In genomic region chr5:75236322-75237316, GRCh38 we compare ENCODE assay signal across 8 cellular contexts. TPM values are rescaled to one million over a fixed set of nuclear protein-coding genes. Genes with fewer than 3 reads are reported as not detected.
DNase-seq lines count a peak whose midpoint lies in the region; ATAC-seq, FAIRE-seq and TF ChIP-seq lines count a peak whose summit lies in the region.

TSS of gene ANKRD31 (minus strand) at chr5:75236878. CDS start at chr5:75236686, 192 bp downstream.

- H3K27ac ChIP-seq in C4-2B, result peak within 1 kb of the TSS; percentile 70

- DNase-seq in GM19239 (ENCODE audit: insufficient read length, low spot score) (peak; percentile 88), NCI-H526 treated with DMSO at 0.1 percent for 48 hours (lab: John Stamatoyannopoulos, UW) (peak; percentile 13), dermis microvascular lymphatic vessel endothelial cell (ENCODE audit: low read depth in 2 of 2) (peak; percentile 38 to 72), lower leg skin (ENCODE audit: low spot score in 2 of 2) (peak; percentile 71 to 96)
- peak; percentile 83 to 84 for DNase-seq in activated CD4-positive, alpha-beta T cell treated with anti-CD3 and anti-CD28 coated beads, Interleukin-2, amount 50 U/mL, for 4 hours
- peak; percentile 86 to 92 for DNase-seq in stimulated activated CD4-positive, alpha-beta T cell treated with anti-CD3 and anti-CD28 coated beads, Interleukin-4, amount 100 ng/mL, for 4 hours

- WGBS in lower leg skin, 2 donors, result 4 to 10% methylated on average over 35 to 56 of the region's 58 CpGs

- TF ChIP-seq CTCF in C4-2B (conservative IDR thresholded peaks at IDR 0.05), result peak; percentile 98
- TF ChIP-seq CTCF in lower leg skin (IDR thresholded peaks at IDR 0.05), result no peak

- H3K4me3 ChIP-seq in lower leg skin (ENCODE audit: low read depth, poor library complexity, severe bottlenecking), result peak within 1 kb of the TSS; percentile 53

- FAIRE-seq in GM19239 (lab: Jason Lieb, UNC), result peak; percentile 94

- ATAC-seq in HG03442 (IDR thresholded peaks at IDR 0.05; ENCODE audit: unreplicated experiment), result peak; percentile 96

- no peak for TF ChIP-seq POLR2A in lower leg skin (IDR thresholded peaks at IDR 0.05)

- intact Hi-C loops in lower leg skin (cut with DNase I; ENCODE audit: low total_unique reads), result loop anchor here (5.0 to 10.0 kb wide), 2 partner anchors 101 to 182 kb away; partner anchors contain the start of genes GCNT4 and HMGCR

RNA-seq across cellular contexts. Expression of gene ANKRD31, which starts in this region (rescaled TPM):
- under 0.01 TPM in 1 of 2 replicates, not detected in the other for total RNA-seq in dermis microvascular lymphatic vessel endothelial cell
- under 1 TPM in 3 of 4 donors, not detected in 1; 0.13 to 0.20 (median 0.19) TPM for total RNA-seq in lower leg skin

Comparison
In these comparisons a context has a peak if more than half of its experiments do, and no peak if none do; other contexts are left out.
1. Peak in every context shown above with its lines: DNase-seq, ATAC-seq, H3K4me3 ChIP-seq and H3K27ac ChIP-seq.
2. Peak in DNase-seq in dermis microvascular lymphatic vessel endothelial cell; RNA of the gene not detected or under 1 TPM.
3. Peak in DNase-seq and H3K4me3 ChIP-seq in lower leg skin; RNA of the gene not detected or under 1 TPM.
4. DNase-seq: peak in every context shown above with its lines; median percentile 89 in stimulated activated CD4-positive, alpha-beta T cell treated with anti-CD3 and anti-CD28 coated beads, Interleukin-4, amount 100 ng/mL, for 4 hours; 88 in GM19239; 84 in activated CD4-positive, alpha-beta T cell treated with anti-CD3 and anti-CD28 coated beads, Interleukin-2, amount 50 U/mL, for 4 hours; 84 in lower leg skin; 55 in dermis microvascular lymphatic vessel endothelial cell; 13 in NCI-H526 treated with DMSO at 0.1 percent for 48 hours.